Comparison of ENCODE assay signal across 1 cellular context in genomic region chr7:151239837-151240459, GRCh38.
TF ChIP-seq lines count a peak whose summit lies in the region.

No MANE protein-coding gene starts in this region.

TF ChIP-seq in GM23338, 12 proteins besides CTCF, POLR2A, EP300 and RAD21:
- TF ChIP-seq ZNF331 (CRISPR knock-in tag; IDR thresholded peaks at IDR 0.05; ENCODE audit: low read depth) (no peak), STAT1 (IDR thresholded peaks at IDR 0.05; ENCODE audit: unreplicated experiment) (no peak), CREB1 (CRISPR knock-in tag; IDR thresholded peaks at IDR 0.05; ENCODE audit: low read depth) (no peak), POLR2AphosphoS5 (IDR thresholded peaks at IDR 0.05; ENCODE audit: low read depth) (no peak), JUNB (IDR thresholded peaks at IDR 0.05; ENCODE audit: unreplicated experiment) (no peak), EZH2 (IDR thresholded peaks at IDR 0.05; ENCODE audit: low read depth, unreplicated experiment) (no peak), EZH2phosphoT487 (IDR thresholded peaks at IDR 0.05; ENCODE audit: unreplicated experiment) (no peak), ZNF114 (CRISPR knock-in tag; IDR thresholded peaks at IDR 0.05) (no peak), NANOG (IDR thresholded peaks at IDR 0.05; ENCODE audit: borderline replicate concordance) (no peak), ZNF462 (CRISPR knock-in tag; IDR thresholded peaks at IDR 0.05) (no peak)
- TF ChIP-seq, protein P1, sequence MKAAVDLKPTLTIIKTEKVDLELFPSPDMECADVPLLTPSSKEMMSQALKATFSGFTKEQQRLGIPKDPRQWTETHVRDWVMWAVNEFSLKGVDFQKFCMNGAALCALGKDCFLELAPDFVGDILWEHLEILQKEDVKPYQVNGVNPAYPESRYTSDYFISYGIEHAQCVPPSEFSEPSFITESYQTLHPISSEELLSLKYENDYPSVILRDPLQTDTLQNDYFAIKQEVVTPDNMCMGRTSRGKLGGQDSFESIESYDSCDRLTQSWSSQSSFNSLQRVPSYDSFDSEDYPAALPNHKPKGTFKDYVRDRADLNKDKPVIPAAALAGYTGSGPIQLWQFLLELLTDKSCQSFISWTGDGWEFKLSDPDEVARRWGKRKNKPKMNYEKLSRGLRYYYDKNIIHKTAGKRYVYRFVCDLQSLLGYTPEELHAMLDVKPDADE (IDR thresholded peaks at IDR 0.05), result no peak
- TF ChIP-seq, protein P2, sequence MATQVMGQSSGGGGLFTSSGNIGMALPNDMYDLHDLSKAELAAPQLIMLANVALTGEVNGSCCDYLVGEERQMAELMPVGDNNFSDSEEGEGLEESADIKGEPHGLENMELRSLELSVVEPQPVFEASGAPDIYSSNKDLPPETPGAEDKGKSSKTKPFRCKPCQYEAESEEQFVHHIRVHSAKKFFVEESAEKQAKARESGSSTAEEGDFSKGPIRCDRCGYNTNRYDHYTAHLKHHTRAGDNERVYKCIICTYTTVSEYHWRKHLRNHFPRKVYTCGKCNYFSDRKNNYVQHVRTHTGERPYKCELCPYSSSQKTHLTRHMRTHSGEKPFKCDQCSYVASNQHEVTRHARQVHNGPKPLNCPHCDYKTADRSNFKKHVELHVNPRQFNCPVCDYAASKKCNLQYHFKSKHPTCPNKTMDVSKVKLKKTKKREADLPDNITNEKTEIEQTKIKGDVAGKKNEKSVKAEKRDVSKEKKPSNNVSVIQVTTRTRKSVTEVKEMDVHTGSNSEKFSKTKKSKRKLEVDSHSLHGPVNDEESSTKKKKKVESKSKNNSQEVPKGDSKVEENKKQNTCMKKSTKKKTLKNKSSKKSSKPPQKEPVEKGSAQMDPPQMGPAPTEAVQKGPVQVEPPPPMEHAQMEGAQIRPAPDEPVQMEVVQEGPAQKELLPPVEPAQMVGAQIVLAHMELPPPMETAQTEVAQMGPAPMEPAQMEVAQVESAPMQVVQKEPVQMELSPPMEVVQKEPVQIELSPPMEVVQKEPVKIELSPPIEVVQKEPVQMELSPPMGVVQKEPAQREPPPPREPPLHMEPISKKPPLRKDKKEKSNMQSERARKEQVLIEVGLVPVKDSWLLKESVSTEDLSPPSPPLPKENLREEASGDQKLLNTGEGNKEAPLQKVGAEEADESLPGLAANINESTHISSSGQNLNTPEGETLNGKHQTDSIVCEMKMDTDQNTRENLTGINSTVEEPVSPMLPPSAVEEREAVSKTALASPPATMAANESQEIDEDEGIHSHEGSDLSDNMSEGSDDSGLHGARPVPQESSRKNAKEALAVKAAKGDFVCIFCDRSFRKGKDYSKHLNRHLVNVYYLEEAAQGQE (IDR thresholded peaks at IDR 0.05; ENCODE audit: unreplicated experiment), result no peak
